ENCODE assay signal across 11 cellular contexts in genomic region chr10:117240730-117241529, GRCh38. TPM values are rescaled to one million over a fixed set of nuclear protein-coding genes. Genes with fewer than 3 reads are reported as not detected.
DNase-seq lines count a peak whose midpoint lies in the region; ATAC-seq lines count a peak whose summit lies in the region.
"Had no signal": no experiment of that assay in that cellular context is flagged by ENCODE, and none has a peak within 500 bp of the region (broad histone marks: within the 10 kb centered on the region; RNA-seq: fewer than 3 reads in every experiment).

Gene SLC18A2, plus strand, starts transcription at chr10:117241114. Its CDS starts 580 bp downstream, at chr10:117241694.

- no peak within 1 kb of the TSS for H3K27ac Mint-ChIP-seq in activated T-cell treated with anti-CD3 and anti-CD28 coated beads, Interleukin-2, amount 50 U/mL, for 72 hours
- H3K27ac Mint-ChIP-seq in activated T-helper 17 cell treated with anti-CD3 and anti-CD28 coated beads, Interleukin-2, amount 50 U/mL, for 72 hours, result no peak within 1 kb of the TSS
- H3K27ac Mint-ChIP-seq in stimulated activated naive CD8-positive, alpha-beta T cell treated with anti-CD3 and anti-CD28 coated beads, Interleukin-15, amount 100 ng/mL, for 72 hours, result no peak within 1 kb of the TSS

- H3K4me1 Mint-ChIP-seq in activated T-cell treated with anti-CD3 and anti-CD28 coated beads, Interleukin-2, amount 50 U/mL, for 72 hours (ENCODE audit: low read depth), result no peaks in the 10 kb centered on the region
- H3K4me1 Mint-ChIP-seq in activated T-helper 17 cell treated with anti-CD3 and anti-CD28 coated beads, Interleukin-2, amount 50 U/mL, for 72 hours, result peaks cover 4% of the 10 kb centered on the region
- H3K4me1 Mint-ChIP-seq in stimulated activated naive CD8-positive, alpha-beta T cell treated with anti-CD3 and anti-CD28 coated beads, Interleukin-15, amount 100 ng/mL, for 72 hours, result no peaks in the 10 kb centered on the region

- no peaks in the 10 kb centered on the region for H3K36me3 Mint-ChIP-seq in activated T-cell treated with anti-CD3 and anti-CD28 coated beads, Interleukin-2, amount 50 U/mL, for 72 hours (ENCODE audit: insufficient read depth in 2 of 2)
- no peaks in the 10 kb centered on the region for H3K36me3 Mint-ChIP-seq in activated T-helper 17 cell treated with anti-CD3 and anti-CD28 coated beads, Interleukin-2, amount 50 U/mL, for 72 hours (ENCODE audit: low read depth)

- peak within 1 kb of the TSS; percentile 28 to 78 for H3K4me3 Mint-ChIP-seq in activated T-cell treated with anti-CD3 and anti-CD28 coated beads, Interleukin-2, amount 50 U/mL, for 72 hours
- peak within 1 kb of the TSS; percentile 39 for H3K4me3 Mint-ChIP-seq in activated T-helper 17 cell treated with anti-CD3 and anti-CD28 coated beads, Interleukin-2, amount 50 U/mL, for 72 hours
- peak within 1 kb of the TSS; percentile 49 to 54 for H3K4me3 Mint-ChIP-seq in stimulated activated naive CD8-positive, alpha-beta T cell treated with anti-CD3 and anti-CD28 coated beads, Interleukin-15, amount 100 ng/mL, for 72 hours

- no peaks in the 10 kb centered on the region for H3K9me3 Mint-ChIP-seq in activated T-cell treated with anti-CD3 and anti-CD28 coated beads, Interleukin-2, amount 50 U/mL, for 72 hours
- no peaks in the 10 kb centered on the region for H3K9me3 Mint-ChIP-seq in activated T-helper 17 cell treated with anti-CD3 and anti-CD28 coated beads, Interleukin-2, amount 50 U/mL, for 72 hours
- no peaks in the 10 kb centered on the region for H3K9me3 Mint-ChIP-seq in stimulated activated naive CD8-positive, alpha-beta T cell treated with anti-CD3 and anti-CD28 coated beads, Interleukin-15, amount 100 ng/mL, for 72 hours

- H3K27me3 Mint-ChIP-seq in activated T-cell treated with anti-CD3 and anti-CD28 coated beads, Interleukin-2, amount 50 U/mL, for 72 hours (ENCODE audit: low read depth), result peaks cover 44% of the 10 kb centered on the region
- peaks cover 38% of the 10 kb centered on the region for H3K27me3 Mint-ChIP-seq in activated T-helper 17 cell treated with anti-CD3 and anti-CD28 coated beads, Interleukin-2, amount 50 U/mL, for 72 hours
- peaks cover 69% of the 10 kb centered on the region for H3K27me3 Mint-ChIP-seq in stimulated activated naive CD8-positive, alpha-beta T cell treated with anti-CD3 and anti-CD28 coated beads, Interleukin-15, amount 100 ng/mL, for 72 hours

- peak in 1 of 2 donors; percentile 24 for ATAC-seq in activated T-cell treated with anti-CD3 and anti-CD28 coated beads, Interleukin-2, amount 50 U/mL, for 72 hours (replicated peaks in 1 of 2)
- no peak for ATAC-seq in activated T-helper 17 cell treated with anti-CD3 and anti-CD28 coated beads, Interleukin-2, amount 50 U/mL, for 72 hours (replicated peaks)
- peak; percentile 62 for ATAC-seq in stimulated activated naive CD8-positive, alpha-beta T cell treated with anti-CD3 and anti-CD28 coated beads, Interleukin-15, amount 100 ng/mL, for 72 hours
- no peak for ATAC-seq in HG03439 (IDR thresholded peaks at IDR 0.05; ENCODE audit: unreplicated experiment)
- ATAC-seq: GM12878 had no signal

- no peak for DNase-seq in activated T-cell treated with anti-CD3 and anti-CD28 coated beads, Interleukin-2, amount 50 U/mL, for 72 hours
- no peak for DNase-seq in activated T-cell treated with anti-CD3 and anti-CD28 coated beads, Interleukin-2, amount 50 U/mL, for 1 hour
- peak; percentile 57 for DNase-seq in left kidney (ENCODE audit: low read depth, low spot score)
- no peak for DNase-seq in stimulated activated naive CD8-positive, alpha-beta T cell treated with anti-CD3 and anti-CD28 coated beads, Interleukin-15, amount 100 ng/mL, for 72 hours
- DNase-seq in GDM1 (lab: John Stamatoyannopoulos, UW), result no peak
- DNase-seq in midbrain (lab: John Stamatoyannopoulos, UW), result no peak
- DNase-seq: activated CD8-positive, alpha-beta memory T cell treated with anti-CD3 and anti-CD28 coated beads for 24 hours had no signal

RNA-seq across cellular contexts. Expression of gene SLC18A2, which starts in this region (rescaled TPM):
- total RNA-seq in activated T-cell treated with anti-CD3 and anti-CD28 coated beads, Interleukin-2, amount 50 U/mL, for 72 hours, result under 1 TPM in 1 of 2 donors, not detected in 1; 0.12 TPM
- under 1 TPM in 1 of 2 donors, not detected in 1; 0.05 TPM for total RNA-seq in activated T-helper 17 cell treated with anti-CD3 and anti-CD28 coated beads, Interleukin-2, amount 50 U/mL, for 72 hours
- total RNA-seq: RPMI7951 had no signal
